Comparison of ENCODE assay signal across 8 cellular contexts in genomic region chr10:71773221-71773971, GRCh38. TPM values are rescaled to one million over a fixed set of nuclear protein-coding genes. Genes with fewer than 3 reads are reported as not detected.
DNase-seq lines count a peak whose midpoint lies in the region; ATAC-seq and TF ChIP-seq lines count a peak whose summit lies in the region.

TSS of gene VSIR (minus strand) at chr10:71773520. CDS start at chr10:71773439, 81 bp downstream.

- TF ChIP-seq EP300 in Ishikawa (IDR thresholded peaks at IDR 0.05; ENCODE audit: borderline replicate concordance): no peak
- TF ChIP-seq EP300 in tibial nerve (IDR thresholded peaks at IDR 0.05): peak in 1 of 2 donors; percentile 93

- peak; percentile 43; the same call in 1 of the 2 replicates for TF ChIP-seq RAD21 in Ishikawa (IDR thresholded peaks at IDR 0.05; ENCODE audit: low read depth)

- H3K36me3 Mint-ChIP-seq in activated naive CD8-positive, alpha-beta T cell treated with anti-CD3 and anti-CD28 coated beads, Interleukin-2, amount 10 ng/mL, durations not matched to agents 7 days and 5 days: peaks cover 24% of the 10 kb centered on the region

- H3K9ac ChIP-seq in trophoblast cell (ENCODE audit: low read length): no peak within 1 kb of the TSS

- POLR2A ChIA-PET in activated naive CD8-positive, alpha-beta T cell treated with anti-CD3 and anti-CD28 coated beads, Interleukin-2, amount 10 ng/mL, durations not matched to agents 7 days and 5 days (lab: Charles Lee): interaction anchor here (0.5 to 15.2 kb wide), 20 partner anchors 8 to 409 kb away, joined by 3 to 341 read pairs (median 8); partner anchors contain the start of gene PSAP

- H3K4me1 Mint-ChIP-seq in activated naive CD8-positive, alpha-beta T cell treated with anti-CD3 and anti-CD28 coated beads, Interleukin-2, amount 10 ng/mL, durations not matched to agents 7 days and 5 days: peaks cover 65% of the 10 kb centered on the region

- no peaks in the 10 kb centered on the region for H3K27me3 Mint-ChIP-seq in activated naive CD8-positive, alpha-beta T cell treated with anti-CD3 and anti-CD28 coated beads, Interleukin-2, amount 10 ng/mL, durations not matched to agents 7 days and 5 days

- no peak within 1 kb of the TSS for H4K91ac ChIP-seq in trophoblast cell (ENCODE audit: low read depth, low read length)

- H3K9me3 Mint-ChIP-seq in activated naive CD8-positive, alpha-beta T cell treated with anti-CD3 and anti-CD28 coated beads, Interleukin-2, amount 10 ng/mL, durations not matched to agents 7 days and 5 days: no peaks in the 10 kb centered on the region

- H3K9me3 ChIP-seq in trophoblast cell (ENCODE audit: insufficient read depth, low read depth, low read length) (peaks cover 3% of the 10 kb centered on the region), tibial nerve (no peaks in the 10 kb centered on the region)

- no peak within 1 kb of the TSS for H2BK120ac ChIP-seq in trophoblast cell (ENCODE audit: insufficient read depth, low read length, poor library complexity)

- H3K4me2 ChIP-seq in trophoblast cell (ENCODE audit: low read length): peak within 1 kb of the TSS; percentile 66

- no peak within 1 kb of the TSS for H3K4ac ChIP-seq in trophoblast cell (ENCODE audit: low read depth, low read length)

- H3K36me3 ChIP-seq in trophoblast cell (ENCODE audit: control insufficient read depth in 1 of 2, insufficient read depth in 2 of 2, low read length in 2 of 2) (no peaks in the 10 kb centered on the region), tibial nerve (no peaks in the 10 kb centered on the region)

- H3K23ac ChIP-seq in trophoblast cell (ENCODE audit: low read length): no peak within 1 kb of the TSS

- H2BK12ac ChIP-seq in trophoblast cell (ENCODE audit: low read length): peak within 1 kb of the TSS; percentile 63

- H3K79me2 ChIP-seq in trophoblast cell (ENCODE audit: control insufficient read depth, insufficient read depth, low read length, poor library complexity): peaks cover 2% of the 10 kb centered on the region

- peak within 1 kb of the TSS; percentile 69 for H4K8ac ChIP-seq in trophoblast cell (ENCODE audit: low read depth, low read length)

- WGBS in trophoblast cell (ENCODE audit: extremely low coverage, insufficient coverage, insufficient read length): no CpG with 5 or more reads among the region's 55 CpGs
- 0% methylated on average over 14 to 32 of the region's 55 CpGs for WGBS in tibial nerve, 2 donors

- no peak within 1 kb of the TSS for H2AK5ac ChIP-seq in trophoblast cell (ENCODE audit: low read length)

- H3K4me1 ChIP-seq in trophoblast cell (ENCODE audit: control insufficient read depth in 1 of 2, insufficient read depth in 2 of 2, low read length in 2 of 2) (peaks cover 5 to 9% of the 10 kb centered on the region in 2 experiments), tibial nerve (peaks cover 3 to 72% (median 54%) of the 10 kb centered on the region in 4 donors)

- no peak within 1 kb of the TSS for H3K14ac ChIP-seq in trophoblast cell (ENCODE audit: low read length)

- TF ChIP-seq POLR2A in tibial nerve (IDR thresholded peaks at IDR 0.05): peak; percentile 96 to 97

- H2BK5ac ChIP-seq in trophoblast cell (ENCODE audit: low read depth, low read length, poor library complexity): no peak within 1 kb of the TSS

- no peak within 1 kb of the TSS for H3K4me3 ChIP-seq in trophoblast cell (ENCODE audit: low read depth, low read length)
- peak within 1 kb of the TSS; percentile 80 to 98 (median 89) for H3K4me3 ChIP-seq in tibial nerve

- ATAC-seq in GM21390 (IDR thresholded peaks at IDR 0.05; ENCODE audit: unreplicated experiment) (peak; percentile 68), Right ventricle myocardium inferior (peak; percentile 88)
- ATAC-seq in activated naive CD8-positive, alpha-beta T cell treated with anti-CD3 and anti-CD28 coated beads, Interleukin-2, amount 10 ng/mL, durations not matched to agents 7 days and 5 days (ENCODE audit: low read depth): peak; percentile 63

- H4K12ac ChIP-seq in trophoblast cell (ENCODE audit: low read depth, low read length): no peak within 1 kb of the TSS

- in situ Hi-C loops in Caki2 (cut with HindIII; ENCODE audit: low pct_unique_long_range_greater_than_20kb, low sequenced_read_pairs): no loop called here

- peak within 1 kb of the TSS; percentile 25 for H2AFZ ChIP-seq in trophoblast cell (ENCODE audit: insufficient read depth, low read length, poor library complexity)

- peak; percentile 96 to 98 (median 97) for TF ChIP-seq CTCF in tibial nerve (IDR thresholded peaks at IDR 0.05)

- H3K79me1 ChIP-seq in trophoblast cell (ENCODE audit: low read length): peaks cover 6% of the 10 kb centered on the region

- H3K27ac Mint-ChIP-seq in activated naive CD8-positive, alpha-beta T cell treated with anti-CD3 and anti-CD28 coated beads, Interleukin-2, amount 10 ng/mL, durations not matched to agents 7 days and 5 days: peak within 1 kb of the TSS; percentile 94

- peak; percentile 87 for DNase-seq in Caki2 (ENCODE audit: low read depth)
- DNase-seq in SKM-1 treated with dmso at 0.1 percent for 144 hours (lab: John Stamatoyannopoulos, UW; ENCODE audit: unreplicated experiment): peak; percentile 79
- DNase-seq in activated naive CD8-positive, alpha-beta T cell treated with anti-CD3 and anti-CD28 coated beads, Interleukin-2, amount 10 ng/mL, durations not matched to agents 7 days and 5 days: peak; percentile 100
- DNase-seq in Right ventricle myocardium inferior (ENCODE audit: missing footprints): peak; percentile 97
- peak; percentile 88 to 95 for DNase-seq in trophoblast cell
- DNase-seq in tibial nerve (ENCODE audit: low spot score in 2 of 2): peak; percentile 87 to 91

- peak within 1 kb of the TSS; percentile 91 for H3K4me3 Mint-ChIP-seq in activated naive CD8-positive, alpha-beta T cell treated with anti-CD3 and anti-CD28 coated beads, Interleukin-2, amount 10 ng/mL, durations not matched to agents 7 days and 5 days

- H3K18ac ChIP-seq in trophoblast cell (ENCODE audit: low read length): peak within 1 kb of the TSS; percentile 67

- H3K27ac ChIP-seq in trophoblast cell (ENCODE audit: low read depth, low read length) (no peak within 1 kb of the TSS), tibial nerve (peak within 1 kb of the TSS; percentile 88 to 98 (median 97))

- intact Hi-C loops in Right ventricle myocardium inferior (cut with DNase I): loop anchor here (1.0 to 2.0 kb wide), 3 partner anchors 27 to 60 kb away; no protein-coding TSS in a partner anchor

- H3K27me3 ChIP-seq in trophoblast cell (ENCODE audit: insufficient read depth, low read length): peaks cover 3% of the 10 kb centered on the region
- H3K27me3 ChIP-seq in tibial nerve: no peaks in the 10 kb centered on the region

TF ChIP-seq in Ishikawa, 13 proteins besides CTCF, POLR2A, EP300 and RAD21 (continues in another document):
- TF ChIP-seq USF1 (IDR thresholded peaks at IDR 0.05): peak; percentile 16; the same call in 1 of the 2 replicates
- TF ChIP-seq REST (IDR thresholded peaks at IDR 0.05; ENCODE audit: low read depth): no peak
- TF ChIP-seq YY1 (IDR thresholded peaks at IDR 0.05; ENCODE audit: low read depth): no peak
- TF ChIP-seq CREB1 (IDR thresholded peaks at IDR 0.05; ENCODE audit: low read depth): no peak
- TF ChIP-seq MAX (IDR thresholded peaks at IDR 0.05): no peak
- TF ChIP-seq TCF12 (IDR thresholded peaks at IDR 0.05; ENCODE audit: low read depth): 0 out of 2 replicates have a peak, but pooled peaks have one; percentile 8
- peak; percentile 45; the same call in 1 of the 2 replicates for TF ChIP-seq TEAD4 (IDR thresholded peaks at IDR 0.05)
- TF ChIP-seq NFIC (IDR thresholded peaks at IDR 0.05): no peak
- peak; percentile 38; the same call in 1 of the 2 replicates for TF ChIP-seq EGR1 (IDR thresholded peaks at IDR 0.05)
- TF ChIP-seq ZBTB7A (IDR thresholded peaks at IDR 0.05; ENCODE audit: low read depth): no peak
- no peak for TF ChIP-seq FOXM1 (IDR thresholded peaks at IDR 0.05; ENCODE audit: borderline replicate concordance, low read depth)
- no peak for TF ChIP-seq CEBPB (IDR thresholded peaks at IDR 0.05)

RNA-seq across cellular contexts. Expression of gene VSIR, which starts in this region (rescaled TPM):
- 11.7 and 11.8 TPM in 2 replicates for total RNA-seq in Caki2 (2014; rRNA removed; shearing (Covaris generic); ENCODE audit: low replicate concordance)
- total RNA-seq in activated naive CD8-positive, alpha-beta T cell treated with anti-CD3 and anti-CD28 coated beads, Interleukin-2, amount 10 ng/mL, durations not matched to agents 7 days and 5 days: 100 to 1,000 TPM; 124 to 125 TPM
- total RNA-seq in Right ventricle myocardium inferior: 140 TPM
- 38.2 and 43.6 TPM in 2 replicates for polyA plus RNA-seq in trophoblast cell (2013)
- 100 to 1,000 TPM; 133 to 227 (median 151) TPM for total RNA-seq in tibial nerve
